24 cellular contexts compared by ENCODE assay signal in the genomic region with DNA sequence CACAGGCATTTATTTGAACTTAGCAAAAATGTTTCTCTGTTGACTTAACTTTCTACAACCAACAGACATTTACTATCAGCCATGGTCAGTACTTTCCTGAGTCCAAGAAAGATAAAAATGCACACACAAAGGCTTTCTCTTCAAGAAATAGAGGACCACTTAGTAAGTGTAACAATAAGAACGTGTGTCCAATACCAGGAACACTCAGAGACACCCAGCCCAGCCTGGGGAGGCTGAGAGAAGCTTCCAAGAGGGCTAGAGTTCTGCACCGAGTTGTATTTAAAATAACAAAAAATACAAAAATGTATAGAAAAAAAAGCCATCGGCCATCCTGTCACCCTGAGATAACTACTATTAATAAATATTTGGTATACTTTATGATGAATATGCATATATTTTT. TPM values are rescaled to one million over a fixed set of nuclear protein-coding genes. Genes with fewer than 3 reads are reported as not detected.
"Had no signal": no experiment of that assay in that cellular context is flagged by ENCODE, and none has a peak within 500 bp of the region (broad histone marks: within the 10 kb centered on the region; RNA-seq: fewer than 3 reads in every experiment).

No MANE protein-coding gene starts in this region.

- H3K9me3 ChIP-seq: esophagus muscularis mucosa, gastrocnemius medialis, heart right ventricle, mucosa of descending colon, neutrophil, psoas muscle, right lobe of liver, stomach, thoracic aorta had no signal

- H3K27me3 ChIP-seq: esophagus muscularis mucosa, gastrocnemius medialis, heart right ventricle, right lobe of liver, stomach had no signal

- H3K36me3 ChIP-seq: gastrocnemius medialis, neutrophil, right lobe of liver had no signal

- H3K4me3 ChIP-seq: esophagus muscularis mucosa, gastrocnemius medialis, heart right ventricle, mucosa of descending colon, psoas muscle, right lobe of liver, stomach, thoracic aorta had no signal

- DNase-seq: effector memory CD8-positive, alpha-beta T cell; gastrocnemius medialis; heart right ventricle; hypothalamus; mammary epithelial cell; mucosa of descending colon; naive thymus-derived CD8-positive, alpha-beta T cell; retina; right lobe of liver; stimulated activated CD4-positive, alpha-beta T cell treated with anti-CD3 and anti-CD28 coated beads, Interleukin-15, amount 100 ng/mL, for 24 hours; stimulated activated CD4-positive, alpha-beta T cell treated with anti-CD3 and anti-CD28 coated beads, Interleukin-1b, Interleukin-23, amount 100 ng/mL, for 48 hours; stimulated activated CD4-positive, alpha-beta T cell treated with anti-CD3 and anti-CD28 coated beads, Interleukin-4, amount 100 ng/mL, for 4 hours; stimulated activated naive CD4-positive, alpha-beta T cell; stomach had no signal

- ATAC-seq: effector memory CD8-positive, alpha-beta T cell; mucosa of descending colon; naive thymus-derived CD8-positive, alpha-beta T cell had no signal

- H3K27ac ChIP-seq: epithelial cell of prostate, neutrophil, psoas muscle had no signal

- FAIRE-seq: islet of Langerhans had no signal

RNA-seq across cellular contexts. Expression of a gene that starts 35.8 kb away (rescaled TPM):
- total RNA-seq: naive thymus-derived CD8-positive, alpha-beta T cell had no signal
- polyA plus RNA-seq: mammary epithelial cell had no signal

RNA-seq across cellular contexts. Expression of a gene that starts 54.3 kb away (rescaled TPM):
- total RNA-seq: esophagus muscularis mucosa; fibroblast of villous mesenchyme; gastrocnemius medialis; heart right ventricle; liver; mammary epithelial cell; mucosa of descending colon; naive thymus-derived CD8-positive, alpha-beta T cell; osteoblast; psoas muscle; right lobe of liver; stomach; thoracic aorta had no signal
- polyA plus RNA-seq: heart right ventricle; liver; mammary epithelial cell; naive thymus-derived CD8-positive, alpha-beta T cell; neural cell; stomach had no signal
